ENCODE assay signal across 8 cellular contexts in the genomic region with DNA sequence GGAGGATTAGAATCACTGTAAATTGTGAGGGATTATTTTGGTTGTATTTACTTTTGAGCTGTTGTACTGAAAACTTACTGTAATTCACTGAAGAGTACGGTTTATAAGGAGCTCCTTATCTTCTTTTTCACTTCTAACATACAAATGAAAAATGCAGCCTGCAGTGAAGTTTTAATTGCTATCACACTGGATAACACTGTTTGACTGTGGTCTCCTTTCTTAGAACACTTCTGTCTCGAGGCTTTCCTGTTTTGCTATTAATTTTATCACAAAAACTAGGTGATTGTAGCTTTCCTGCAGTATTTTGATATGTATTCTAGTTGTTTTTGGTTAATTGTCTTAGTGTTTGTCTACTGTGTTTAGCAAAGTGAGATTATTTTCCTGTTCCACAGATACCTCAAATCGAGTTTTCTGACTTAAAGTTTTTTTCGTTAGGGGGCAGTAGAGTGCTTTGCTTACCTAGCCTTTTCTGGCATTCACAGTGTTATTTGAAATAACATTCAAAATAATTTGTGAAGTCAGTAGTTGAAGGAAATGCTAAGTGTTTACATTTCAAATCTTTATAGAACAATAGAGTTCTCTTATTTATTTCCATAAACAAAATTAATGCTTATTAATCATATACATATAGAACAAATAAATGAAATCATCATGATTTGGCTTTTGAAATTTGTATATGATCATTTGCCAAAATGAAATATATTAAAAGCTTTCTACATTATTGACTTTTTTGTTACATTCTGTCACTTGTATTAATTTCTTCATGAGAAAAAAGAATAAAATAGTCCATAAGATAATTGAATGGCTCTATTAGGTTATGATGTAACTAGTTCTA. TPM values are rescaled to one million over a fixed set of nuclear protein-coding genes. Genes with fewer than 3 reads are reported as not detected.
A peak's percentile ranks its signal among the peaks of the same experiment; 100 is the strongest.
DNase-seq lines count a peak whose midpoint lies in the region; ATAC-seq and FAIRE-seq lines count a peak whose summit lies in the region.

No MANE protein-coding gene starts in this region.

- ATAC-seq in GM21367 (IDR thresholded peaks at IDR 0.05; ENCODE audit: unreplicated experiment) (peak; percentile 34), T-helper 17 cell (peak; percentile 60), GM21576 (IDR thresholded peaks at IDR 0.05; ENCODE audit: unreplicated experiment) (no peak), HG02610 (IDR thresholded peaks at IDR 0.05; ENCODE audit: unreplicated experiment) (no peak)

- H3K4me1 Mint-ChIP-seq in T-helper 17 cell = peaks cover 23% of the 10 kb centered on the region

- peak; percentile 59 for DNase-seq in COR-L47 (lab: John Stamatoyannopoulos, UW)
- peak; percentile 13 to 76 (median 69) for DNase-seq in NCI-H1417 (lab: John Stamatoyannopoulos, UW)
- DNase-seq in T-helper 17 cell = no peak
- DNase-seq in frontal cortex (ENCODE audit: low spot score in 2 of 2) = peak; percentile 8 to 33
- peak; percentile 71 for DNase-seq in putamen (ENCODE audit: low spot score)

- H3K27me3 Mint-ChIP-seq in T-helper 17 cell = no peaks in the 10 kb centered on the region

- H3K27ac Mint-ChIP-seq in T-helper 17 cell = peak overlapping the region; percentile 86

- H3K4me3 Mint-ChIP-seq in T-helper 17 cell = no peak overlapping the region

- H3K36me3 Mint-ChIP-seq in T-helper 17 cell (ENCODE audit: low read depth) = no peaks in the 10 kb centered on the region

- FAIRE-seq in frontal cortex (lab: Jason Lieb, UNC) = peak; percentile 96

- no peaks in the 10 kb centered on the region for H3K9me3 ChIP-seq in T-helper 17 cell (ENCODE audit: control insufficient read depth, low read length, poor library complexity, severe bottlenecking)

RNA-seq across cellular contexts. Expression of a gene that starts 52.9 kb away (rescaled TPM):
- total RNA-seq in T-helper 17 cell (10 to 100 TPM; 31.3 to 32.5 TPM), frontal cortex (28.5 TPM)

Comparison
In these comparisons a context has a peak if more than half of its experiments do, and no peak if none do; other contexts are left out.
1. DNase-seq: peak in COR-L47 (single experiment), NCI-H1417 (3 of 3), frontal cortex (2 of 2) and putamen (single experiment); none in T-helper 17 cell (0 of 3).
2. ATAC-seq: peak in GM21367 (single experiment) and T-helper 17 cell (single experiment); none in GM21576 (single experiment) and HG02610 (single experiment).